ENCODE assay signal across 8 cellular contexts in the genomic region with DNA sequence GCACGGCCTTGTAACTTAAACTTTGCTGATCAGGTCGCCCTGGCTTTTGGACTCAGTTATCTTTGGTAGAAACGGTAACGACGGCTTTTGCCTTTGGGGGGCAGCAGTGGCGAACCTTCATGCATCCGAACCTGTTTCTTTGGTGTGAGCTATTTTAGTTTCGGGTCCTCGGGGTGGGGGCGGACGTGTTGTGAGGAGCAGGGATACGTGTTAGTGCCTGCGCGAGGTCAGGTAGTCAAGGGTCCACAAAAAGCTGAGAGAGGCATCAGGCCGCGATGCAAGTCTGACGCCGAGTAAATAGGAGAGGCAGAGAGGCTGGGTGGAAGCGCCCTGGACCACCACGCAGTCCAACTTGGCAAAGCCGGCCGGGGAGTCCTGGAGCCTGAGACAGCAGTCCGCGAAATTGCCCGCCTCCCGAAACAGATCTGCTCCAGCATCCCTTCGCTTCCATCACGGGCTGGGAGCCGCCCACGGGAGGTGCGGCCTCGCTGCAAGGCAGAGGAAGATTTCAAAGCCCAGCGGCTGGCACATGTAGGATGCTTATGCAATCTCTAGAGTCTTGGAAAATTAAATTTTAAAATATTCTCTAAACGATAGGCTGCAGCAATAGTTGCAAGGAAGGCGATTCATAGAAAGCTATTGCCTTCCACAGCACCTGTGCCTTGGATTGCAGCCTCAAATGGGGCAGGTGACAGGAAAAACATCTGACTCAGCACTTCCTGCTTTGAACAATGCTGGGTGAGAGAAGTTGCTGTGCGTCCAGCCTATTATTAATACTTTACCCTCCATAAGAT. TPM values are rescaled to one million over a fixed set of nuclear protein-coding genes. Genes with fewer than 3 reads are reported as not detected.
DNase-seq lines count a peak whose midpoint lies in the region; ATAC-seq and TF ChIP-seq lines count a peak whose summit lies in the region.

No MANE protein-coding gene starts in this region.

- peaks cover 0 to 2% (median 0%) of the 10 kb centered on the region in 8 donors for H3K9me3 Mint-ChIP-seq in CD4-positive, alpha-beta memory T cell

- peaks cover 0 to 10% of the 10 kb centered on the region in 2 donors for H3K36me3 Mint-ChIP-seq in CD4-positive, alpha-beta memory T cell

- H3K27ac ChIP-seq in CD4-positive, alpha-beta memory T cell (ENCODE audit: low read depth, low read length) = peak overlapping the region; percentile 75
- H3K27ac ChIP-seq in mucosa of rectum (ENCODE audit: low read depth in 2 of 2, low read length in 2 of 2) = peak overlapping the region; percentile 26 to 32

- no peak for TF ChIP-seq POLR2A in erythroblast (IDR thresholded peaks at IDR 0.05; ENCODE audit: low read length)

- CTCF ChIA-PET in CD4-positive, alpha-beta memory T cell (lab: Charles Lee; ENCODE audit: partially characterized antibody) = interaction anchor here (0.6 to 9.6 kb wide), 37 partner anchors 9 to 1067 kb away, joined by 3 to 122 read pairs (median 7); partner anchors contain the start of genes ERCC5 and TEX30

- DNase-seq in CD4-positive, alpha-beta memory T cell = peak; percentile 73 to 81 (median 76)
- peak; percentile 37 for DNase-seq in NOMO-1 treated with DMSO at 0.1 percent for 48 hours (lab: John Stamatoyannopoulos, UW; ENCODE audit: unreplicated experiment)
- DNase-seq in activated T-cell treated with anti-CD3 and anti-CD28 coated beads for 24 hours (ENCODE audit: low read depth) = peak; percentile 76
- peak; percentile 76 to 79 for DNase-seq in erythroblast (lab: John Stamatoyannopoulos, UW)
- DNase-seq in stimulated activated CD8-positive, alpha-beta memory T cell treated with anti-CD3 and anti-CD28 coated beads, Interleukin-4, amount 100 ng/mL, for 48 hours = peak; percentile 86

- H3K27me3 ChIP-seq in CD4-positive, alpha-beta memory T cell (ENCODE audit: insufficient read depth, low read length) = no peaks in the 10 kb centered on the region
- H3K27me3 ChIP-seq in mucosa of rectum (ENCODE audit: control insufficient read depth in 2 of 2, insufficient read depth in 2 of 2, low read length in 2 of 2) = no peaks in the 10 kb centered on the region

- POLR2A ChIA-PET in CD4-positive, alpha-beta memory T cell (lab: Charles Lee; ENCODE audit: partially characterized antibody) = interaction anchor here (0.6 to 11.3 kb wide), 23 partner anchors 10 to 1918 kb away, joined by 3 to 444 read pairs (median 5); partner anchors contain the start of genes ERCC5, TEX30 and TMTC4

- H3K4me3 ChIP-seq in CD4-positive, alpha-beta memory T cell (ENCODE audit: low read length in 2 of 2) = peak overlapping the region; percentile 67 to 91
- peak overlapping the region; percentile 78 to 80 for H3K4me3 ChIP-seq in mucosa of rectum (ENCODE audit: low read length in 2 of 2)

- H3K27me3 Mint-ChIP-seq in CD4-positive, alpha-beta memory T cell = no peaks in the 10 kb centered on the region

- peaks cover 26 to 42% (median 33%) of the 10 kb centered on the region in 4 donors for H3K4me1 Mint-ChIP-seq in CD4-positive, alpha-beta memory T cell

- intact Hi-C loops in CD4-positive, alpha-beta memory T cell (cut with micrococcal nuclease) = loop anchor here (1.0 to 5.0 kb wide), 4 partner anchors 21 to 254 kb away; partner anchors contain the start of gene ERCC5

- ATAC-seq in GM19397 (IDR thresholded peaks at IDR 0.05; ENCODE audit: unreplicated experiment) = peak; percentile 38
- ATAC-seq in HG03558 (IDR thresholded peaks at IDR 0.05; ENCODE audit: extremely low read depth, unreplicated experiment) = peak; percentile 22

- H3K4me1 ChIP-seq in CD4-positive, alpha-beta memory T cell (ENCODE audit: insufficient read depth, low read length) = peaks cover 32% of the 10 kb centered on the region
- peaks cover 7 to 11% of the 10 kb centered on the region in 2 donors for H3K4me1 ChIP-seq in mucosa of rectum (ENCODE audit: control insufficient read depth in 2 of 2, insufficient read depth in 2 of 2, low read length in 2 of 2)

- peak overlapping the region; percentile 26 to 61 for H3K9ac ChIP-seq in mucosa of rectum (ENCODE audit: low read depth in 1 of 2, low read length in 2 of 2)

- no peaks in the 10 kb centered on the region for H3K9me3 ChIP-seq in CD4-positive, alpha-beta memory T cell (ENCODE audit: control insufficient read depth in 1 of 2, low read length in 2 of 2)
- H3K9me3 ChIP-seq in mucosa of rectum (ENCODE audit: control insufficient read depth in 2 of 2, low read length in 2 of 2) = no peaks in the 10 kb centered on the region

- no peaks in the 10 kb centered on the region for H3K36me3 ChIP-seq in CD4-positive, alpha-beta memory T cell (ENCODE audit: insufficient read depth, low read length)
- no peaks in the 10 kb centered on the region for H3K36me3 ChIP-seq in mucosa of rectum (ENCODE audit: control insufficient read depth in 2 of 2, insufficient read depth in 2 of 2, low read length in 2 of 2)

- peak overlapping the region; percentile 94 to 99 (median 97) for H3K27ac Mint-ChIP-seq in CD4-positive, alpha-beta memory T cell

- H3K4me3 Mint-ChIP-seq in CD4-positive, alpha-beta memory T cell = peak overlapping the region; percentile 92 to 99 (median 97)

RNA-seq across cellular contexts. Expression of gene TPP2, which starts 4.6 kb away (rescaled TPM):
- total RNA-seq in CD4-positive, alpha-beta memory T cell = 100 to 1,000 TPM; 117 TPM
- 10 to 100 TPM; 42.8 to 57.8 TPM for polyA plus RNA-seq in CD4-positive, alpha-beta memory T cell

Comparison
In these comparisons a context has a peak if more than half of its experiments do, and no peak if none do; other contexts are left out.
1. Peak in every context shown above with its lines: DNase-seq, ATAC-seq, H3K4me3 ChIP-seq and H3K27ac ChIP-seq.